Comparison of ENCODE assay signal across 22 cellular contexts in genomic region chr2:234805826-234806225, GRCh38.
"Had no signal": no experiment of that assay in that cellular context is flagged by ENCODE, and none has a peak within 500 bp of the region (broad histone marks: within the 10 kb centered on the region; RNA-seq: fewer than 3 reads in every experiment).

No MANE protein-coding gene starts in this region.

- H3K27ac ChIP-seq: dorsolateral prefrontal cortex, gastrocnemius medialis, heart left ventricle, hepatocyte, psoas muscle, sigmoid colon, skin epidermis, spleen, testis, tibial nerve, upper lobe of left lung had no signal

- H3K9me3 ChIP-seq: gastrocnemius medialis, mucosa of descending colon, psoas muscle, testis, upper lobe of left lung had no signal

- DNase-seq: dorsolateral prefrontal cortex; effector CD4-positive, alpha-beta T cell; foreskin fibroblast; gastrocnemius medialis; heart left ventricle; kidney; mucosa of descending colon; naive thymus-derived CD4-positive, alpha-beta T cell; nucleus accumbens; psoas muscle; right cardiac atrium; sigmoid colon; spleen; stimulated activated CD4-positive, alpha-beta T cell treated with anti-CD3 and anti-CD28 coated beads, Interleukin-4, amount 100 ng/mL, for 4 hours; stimulated activated naive CD8-positive, alpha-beta T cell treated with anti-CD3 and anti-CD28 coated beads, Interleukin-15, Interleukin-2, amounts not matched to agents 100 U/mL and 50 U/mL, for 24 hours; substantia nigra; testis; upper lobe of left lung had no signal

- H3K4me2 ChIP-seq: hepatocyte had no signal

- H3K36me3 ChIP-seq: gastrocnemius medialis, heart left ventricle, sigmoid colon, spleen, tibial nerve, upper lobe of left lung had no signal

- H2AFZ ChIP-seq: hepatocyte had no signal

- H3K79me2 ChIP-seq: hepatocyte had no signal

- H3K4me3 ChIP-seq: dorsolateral prefrontal cortex, gastrocnemius medialis, heart left ventricle, hepatocyte, lung, mucosa of descending colon, psoas muscle, sigmoid colon, skin epidermis, spleen, testis, tibial nerve, upper lobe of left lung had no signal

- H3K4me1 ChIP-seq: gastrocnemius medialis, heart left ventricle, psoas muscle, sigmoid colon, spleen, testis, tibial nerve, upper lobe of left lung had no signal
